19 cellular contexts compared by ENCODE assay signal in the genomic region with DNA sequence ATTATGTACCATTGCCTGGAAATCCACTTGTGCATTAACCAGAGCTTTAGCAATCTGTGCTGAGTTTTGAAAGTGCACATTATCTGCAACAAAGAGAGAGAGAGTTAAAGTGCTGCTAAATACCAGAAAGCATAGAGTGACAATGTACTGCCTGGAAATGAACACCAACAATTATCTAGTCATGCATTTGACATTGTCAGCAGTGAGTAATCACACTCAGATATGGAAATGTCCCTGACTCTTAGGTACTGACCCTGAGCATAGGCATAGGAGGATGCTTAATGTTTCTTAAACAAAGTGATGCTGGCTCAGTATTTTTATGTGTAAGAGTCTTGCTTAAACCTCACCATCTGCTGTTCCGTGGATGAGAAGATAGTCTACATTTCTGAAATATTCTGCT. TPM values are rescaled to one million over a fixed set of nuclear protein-coding genes. Genes with fewer than 3 reads are reported as not detected.
DNase-seq lines count a peak whose midpoint lies in the region; ATAC-seq lines count a peak whose summit lies in the region.
"Had no signal": no experiment of that assay in that cellular context is flagged by ENCODE, and none has a peak within 500 bp of the region (broad histone marks: within the 10 kb centered on the region; RNA-seq: fewer than 3 reads in every experiment).

No MANE protein-coding gene starts in this region.

- H3K27me3 Mint-ChIP-seq in stimulated activated naive CD8-positive, alpha-beta T cell treated with anti-CD3 and anti-CD28 coated beads, Interleukin-15, amount 100 ng/mL, for 72 hours = peaks cover 14% of the 10 kb centered on the region
- H3K27me3 Mint-ChIP-seq in activated T-helper 17 cell treated with anti-CD3 and anti-CD28 coated beads, Interleukin-2, amount 50 U/mL, for 72 hours = peaks cover 8% of the 10 kb centered on the region

- no peaks in the 10 kb centered on the region for H3K9me3 Mint-ChIP-seq in stimulated activated naive CD8-positive, alpha-beta T cell treated with anti-CD3 and anti-CD28 coated beads, Interleukin-15, amount 100 ng/mL, for 72 hours
- no peaks in the 10 kb centered on the region for H3K9me3 Mint-ChIP-seq in activated T-helper 17 cell treated with anti-CD3 and anti-CD28 coated beads, Interleukin-2, amount 50 U/mL, for 72 hours
- H3K9me3 Mint-ChIP-seq: CD8-positive, alpha-beta memory T cell had no signal

- H3K36me3 Mint-ChIP-seq in activated T-helper 17 cell treated with anti-CD3 and anti-CD28 coated beads, Interleukin-2, amount 50 U/mL, for 72 hours (ENCODE audit: low read depth) = no peaks in the 10 kb centered on the region
- H3K36me3 Mint-ChIP-seq: CD8-positive, alpha-beta memory T cell had no signal

- ATAC-seq in stimulated activated naive CD8-positive, alpha-beta T cell treated with anti-CD3 and anti-CD28 coated beads, Interleukin-15, Interleukin-2, amounts not matched to agents 100 U/mL and 50 U/mL, for 24 hours = peak; percentile 40
- no peak for ATAC-seq in stimulated activated naive CD8-positive, alpha-beta T cell treated with anti-CD3 and anti-CD28 coated beads, Interleukin-15, amount 100 ng/mL, for 72 hours
- peak; percentile 95 for ATAC-seq in activated T-helper 17 cell treated with anti-CD3 and anti-CD28 coated beads, Interleukin-2, amount 50 U/mL, for 72 hours (replicated peaks)
- ATAC-seq in HG02588 (IDR thresholded peaks at IDR 0.05; ENCODE audit: unreplicated experiment) = no peak
- ATAC-seq: K562 had no signal

- no peak overlapping the region for H3K4me3 Mint-ChIP-seq in stimulated activated naive CD8-positive, alpha-beta T cell treated with anti-CD3 and anti-CD28 coated beads, Interleukin-15, amount 100 ng/mL, for 72 hours
- H3K4me3 Mint-ChIP-seq in activated T-helper 17 cell treated with anti-CD3 and anti-CD28 coated beads, Interleukin-2, amount 50 U/mL, for 72 hours = no peak overlapping the region
- H3K4me3 Mint-ChIP-seq: CD8-positive, alpha-beta memory T cell had no signal

- H3K4me1 Mint-ChIP-seq in stimulated activated naive CD8-positive, alpha-beta T cell treated with anti-CD3 and anti-CD28 coated beads, Interleukin-15, amount 100 ng/mL, for 72 hours = no peaks in the 10 kb centered on the region
- no peaks in the 10 kb centered on the region for H3K4me1 Mint-ChIP-seq in activated T-helper 17 cell treated with anti-CD3 and anti-CD28 coated beads, Interleukin-2, amount 50 U/mL, for 72 hours

- no peak for DNase-seq in stimulated activated naive CD8-positive, alpha-beta T cell treated with anti-CD3 and anti-CD28 coated beads, Interleukin-15, Interleukin-2, amounts not matched to agents 100 U/mL and 50 U/mL, for 24 hours
- no peak for DNase-seq in stimulated activated naive CD8-positive, alpha-beta T cell treated with anti-CD3 and anti-CD28 coated beads, Interleukin-15, amount 100 ng/mL, for 72 hours
- peak; percentile 87 for DNase-seq in NCI-H2227 (lab: John Stamatoyannopoulos, UW; ENCODE audit: unreplicated experiment)
- no peak for DNase-seq in GF-D8 (lab: John Stamatoyannopoulos, UW)
- DNase-seq in islet precursor cell = no peak
- DNase-seq: ACHN; C1 segment of cervical spinal cord; CD8-positive, alpha-beta memory T cell; DMS79; NCI-H1105; NCI-H1694 treated with DMSO at 0.1 percent for 48 hours; NCI-H2107; NCI-H446 treated with DMSO at 0.1 percent for 48 hours; NCI-H82; PC-9 had no signal

- no peak overlapping the region for H3K27ac Mint-ChIP-seq in stimulated activated naive CD8-positive, alpha-beta T cell treated with anti-CD3 and anti-CD28 coated beads, Interleukin-15, amount 100 ng/mL, for 72 hours
- no peak overlapping the region for H3K27ac Mint-ChIP-seq in activated T-helper 17 cell treated with anti-CD3 and anti-CD28 coated beads, Interleukin-2, amount 50 U/mL, for 72 hours
- H3K27ac Mint-ChIP-seq: CD8-positive, alpha-beta memory T cell had no signal

RNA-seq across cellular contexts. Expression of gene GCG, which starts 20.8 kb away (rescaled TPM):
- not detected for total RNA-seq in activated T-helper 17 cell treated with anti-CD3 and anti-CD28 coated beads, Interleukin-2, amount 50 U/mL, for 72 hours
- total RNA-seq: CD8-positive, alpha-beta memory T cell; H1; K562; PC-9 had no signal

Comparison
In these comparisons a context has a peak if more than half of its experiments do, and no peak if none do; other contexts are left out.
1. ATAC-seq: peak in stimulated activated naive CD8-positive, alpha-beta T cell treated with anti-CD3 and anti-CD28 coated beads, Interleukin-15, Interleukin-2, amounts not matched to agents 100 U/mL and 50 U/mL, for 24 hours (single experiment) and activated T-helper 17 cell treated with anti-CD3 and anti-CD28 coated beads, Interleukin-2, amount 50 U/mL, for 72 hours (single experiment); none in stimulated activated naive CD8-positive, alpha-beta T cell treated with anti-CD3 and anti-CD28 coated beads, Interleukin-15, amount 100 ng/mL, for 72 hours (single experiment) and HG02588 (single experiment).